9 cellular contexts compared by ENCODE assay signal in the genomic region with DNA sequence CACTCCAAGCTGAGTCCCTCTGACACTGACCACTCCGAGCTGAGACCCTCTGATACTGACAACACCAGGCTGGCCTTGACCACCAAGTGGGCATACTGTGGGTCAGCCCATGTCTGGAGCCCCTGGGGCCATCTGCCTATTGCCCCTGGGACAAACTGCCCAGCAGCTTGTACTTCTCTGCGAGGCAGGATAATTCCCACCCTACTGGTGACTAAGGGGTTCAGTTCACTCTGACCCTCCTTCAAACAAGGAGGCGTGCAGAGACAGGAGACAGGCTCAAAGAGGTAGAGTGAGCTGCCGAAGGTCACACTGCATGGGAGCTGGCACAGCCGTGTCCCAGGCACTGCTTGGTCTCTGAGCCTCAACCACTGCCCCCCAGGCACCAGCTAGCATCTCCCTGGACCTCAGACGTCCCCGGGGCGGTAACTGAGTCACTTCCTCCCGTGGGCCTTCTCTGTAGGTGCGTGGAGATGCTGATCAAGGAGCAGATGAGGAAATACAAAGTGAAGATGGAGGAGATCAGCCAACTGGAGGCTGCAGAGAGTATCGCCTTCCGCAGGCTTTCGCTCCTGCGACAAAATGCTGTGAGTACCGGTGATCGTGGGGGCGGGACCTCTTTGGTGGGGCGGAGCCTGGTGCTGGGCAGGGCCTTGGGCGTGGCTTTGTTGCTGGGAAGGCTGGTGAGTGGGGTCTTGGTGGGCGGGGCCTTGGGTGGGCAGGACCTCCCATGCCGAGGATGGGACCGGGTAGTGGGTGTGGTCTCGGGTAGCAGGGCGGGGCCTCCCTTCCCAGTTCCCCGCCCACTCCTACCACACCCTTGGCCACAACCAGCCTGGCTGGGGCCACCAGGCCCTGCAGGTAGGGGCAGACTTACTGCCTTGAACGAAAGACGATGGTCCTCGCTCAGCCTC. TPM values are rescaled to one million over a fixed set of nuclear protein-coding genes. Genes with fewer than 3 reads are reported as not detected.
DNase-seq lines count a peak whose midpoint lies in the region; ATAC-seq and TF ChIP-seq lines count a peak whose summit lies in the region.
"Had no signal": no experiment of that assay in that cellular context is flagged by ENCODE, and none has a peak within 500 bp of the region (broad histone marks: within the 10 kb centered on the region; RNA-seq: fewer than 3 reads in every experiment).

No MANE protein-coding gene starts in this region.

- no peak overlapping the region for H3K4me3 ChIP-seq in ascending aorta

- H3K36me3 ChIP-seq in ascending aorta, result peaks cover 73 to 80% of the 10 kb centered on the region in 2 donors

- peaks cover 0 to under 1% of the 10 kb centered on the region in 2 donors for H3K4me1 ChIP-seq in ascending aorta
- H3K4me1 ChIP-seq: parathyroid adenoma had no signal

- DNase-seq in SIG-M5 treated with dmso at 0.1 percent for 504 hours (lab: John Stamatoyannopoulos, UW; ENCODE audit: unreplicated experiment) (peak; percentile 16), SIG-M5 (lab: John Stamatoyannopoulos, UW) (no peak), NCI-H774 (lab: John Stamatoyannopoulos, UW) (peak; percentile 17), nephron progenitor cell (peak; percentile 91), HPDE6-E6E7 (ENCODE audit: extremely low spot score) (no peak), ascending aorta (ENCODE audit: low spot score in 2 of 2) (no peak)

- H3K4me1 Mint-ChIP-seq in activated naive CD8-positive, alpha-beta T cell (ENCODE audit: low read depth), result peaks cover 7% of the 10 kb centered on the region
- H3K4me1 Mint-ChIP-seq in nephron progenitor cell, result peaks cover 14% of the 10 kb centered on the region

- intact Hi-C loops in ascending aorta (cut with DNase I), result no loop called here

- peaks cover 3% of the 10 kb centered on the region for H3K36me3 Mint-ChIP-seq in activated naive CD8-positive, alpha-beta T cell
- peaks cover 32% of the 10 kb centered on the region for H3K36me3 Mint-ChIP-seq in nephron progenitor cell (ENCODE audit: low read depth)

- no peak for ATAC-seq in GM18519 (IDR thresholded peaks at IDR 0.05; ENCODE audit: low FRiP score, unreplicated experiment)

- no peaks in the 10 kb centered on the region for H3K9me3 Mint-ChIP-seq in activated naive CD8-positive, alpha-beta T cell (ENCODE audit: low read depth)
- H3K9me3 Mint-ChIP-seq in nephron progenitor cell, result no peaks in the 10 kb centered on the region

- H3K27ac Mint-ChIP-seq in activated naive CD8-positive, alpha-beta T cell, result peak overlapping the region; percentile 58
- H3K27ac Mint-ChIP-seq in nephron progenitor cell, result no peak overlapping the region

- no peak for TF ChIP-seq CTCF in nephron progenitor cell (IDR thresholded peaks at IDR 0.05)
- TF ChIP-seq CTCF in ascending aorta (IDR thresholded peaks at IDR 0.05), result no peak

- no peak overlapping the region for H3K27ac ChIP-seq in ascending aorta
- H3K27ac ChIP-seq: parathyroid adenoma had no signal

- H3K27me3 Mint-ChIP-seq in activated naive CD8-positive, alpha-beta T cell, result no peaks in the 10 kb centered on the region
- peaks cover 2% of the 10 kb centered on the region for H3K27me3 Mint-ChIP-seq in nephron progenitor cell (ENCODE audit: low read depth, poor library complexity)

- no peaks in the 10 kb centered on the region for H3K27me3 ChIP-seq in ascending aorta

- H3K9me3 ChIP-seq in ascending aorta, result no peaks in the 10 kb centered on the region

- H3K4me3 Mint-ChIP-seq in activated naive CD8-positive, alpha-beta T cell, result no peak overlapping the region
- no peak overlapping the region for H3K4me3 Mint-ChIP-seq in nephron progenitor cell

RNA-seq across cellular contexts. Expression of a gene that starts 5.8 kb away (rescaled TPM):
- 234 TPM for total RNA-seq in ascending aorta

RNA-seq across cellular contexts. Expression of a gene that starts 16.6 kb away (rescaled TPM):
- total RNA-seq in ascending aorta, result 13.7 TPM

RNA-seq across cellular contexts. Expression of a gene that starts 36.3 kb away (rescaled TPM):
- 181 TPM for total RNA-seq in ascending aorta

RNA-seq across cellular contexts. Expression of a gene that starts 55.2 kb away (rescaled TPM):
- total RNA-seq in ascending aorta, result 12.3 TPM

RNA-seq across cellular contexts. Expression of a gene that starts 57.9 kb away (rescaled TPM):
- total RNA-seq in ascending aorta, result 85.5 TPM

Comparison
In these comparisons a context has a peak if more than half of its experiments do, and no peak if none do; other contexts are left out.
1. DNase-seq: peak in SIG-M5 treated with dmso at 0.1 percent for 504 hours (single experiment), NCI-H774 (single experiment) and nephron progenitor cell (single experiment); none in SIG-M5 (single experiment), HPDE6-E6E7 (single experiment) and ascending aorta (0 of 2).